8 cellular contexts compared by ENCODE assay signal in the genomic region with DNA sequence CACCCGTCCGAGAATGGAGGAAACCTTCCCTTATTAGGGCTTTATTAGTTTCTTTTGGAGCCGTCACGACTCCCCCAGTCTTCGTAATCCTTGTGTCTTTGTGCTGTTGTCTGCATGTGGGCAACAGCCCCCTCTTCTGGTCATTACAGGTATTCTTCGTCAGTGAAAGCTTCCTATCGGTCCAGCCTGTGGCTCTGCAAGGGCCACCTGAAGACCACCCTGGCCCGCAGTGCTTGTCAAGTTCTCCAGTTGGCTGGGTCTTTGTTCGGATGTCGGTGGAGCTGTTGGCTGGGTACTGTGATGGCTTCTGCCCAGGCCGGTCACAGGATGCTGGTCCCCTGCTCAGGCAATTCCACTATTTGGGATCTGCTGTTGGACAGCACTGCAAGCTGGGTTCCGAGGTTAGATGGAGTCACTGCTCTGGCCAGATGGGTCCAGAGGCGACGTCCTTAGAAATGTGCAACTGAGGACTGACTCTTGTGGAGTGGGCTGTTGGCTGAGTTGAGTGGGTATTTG. TPM values are rescaled to one million over a fixed set of nuclear protein-coding genes. Genes with fewer than 3 reads are reported as not detected.
A peak's percentile ranks its signal among the peaks of the same experiment; 100 is the strongest.
DNase-seq lines count a peak whose midpoint lies in the region; ATAC-seq and TF ChIP-seq lines count a peak whose summit lies in the region.

No MANE protein-coding gene starts in this region.

- H3K4me3 Mint-ChIP-seq in activated B cell treated with CpG ODN at 0.5 μM for 24 hours = no peak overlapping the region
- H3K4me3 Mint-ChIP-seq in stimulated activated memory B cell treated with anti-CD40 and anti-IgM and Interleukin-4, amounts not matched to agents 10 μg/mL and 1 μg/mL and 100 μg/mL, for 72 hours = no peak overlapping the region

- H3K36me3 Mint-ChIP-seq in activated B cell treated with CpG ODN at 0.5 μM for 24 hours (ENCODE audit: low read depth) = peaks cover 65% of the 10 kb centered on the region
- peaks cover 53% of the 10 kb centered on the region for H3K36me3 Mint-ChIP-seq in stimulated activated memory B cell treated with anti-CD40 and anti-IgM and Interleukin-4, amounts not matched to agents 10 μg/mL and 1 μg/mL and 100 μg/mL, for 72 hours

- no peak overlapping the region for H3K4me3 ChIP-seq in GM12865 (ENCODE audit: low read depth, low read length)
- H3K4me3 ChIP-seq in dorsolateral prefrontal cortex = no peak overlapping the region
- no peak overlapping the region for H3K4me3 ChIP-seq in lower leg skin (ENCODE audit: low read depth, poor library complexity, severe bottlenecking)

- ATAC-seq in activated B cell treated with CpG ODN at 0.5 μM for 24 hours (ENCODE audit: low read depth) (peak; percentile 65), GM21360 (IDR thresholded peaks at IDR 0.05; ENCODE audit: unreplicated experiment) (no peak)
- peak; percentile 58 for ATAC-seq in stimulated activated memory B cell treated with anti-CD40 and anti-IgM and Interleukin-4, amounts not matched to agents 10 μg/mL and 1 μg/mL and 100 μg/mL, for 72 hours

- no peaks in the 10 kb centered on the region for H3K27me3 ChIP-seq in dorsolateral prefrontal cortex

- peak; percentile 71 for DNase-seq in GM12865 (ENCODE audit: low read depth)
- peak; percentile 1 for DNase-seq in NCI-H1105 (lab: John Stamatoyannopoulos, UW)
- DNase-seq in activated B cell treated with CpG ODN at 0.5 μM for 24 hours = peak; percentile 19
- peak in 8 of 10 donors; percentile 46 to 70 (median 53) for DNase-seq in dorsolateral prefrontal cortex
- peak; percentile 59 to 67 for DNase-seq in lower leg skin (ENCODE audit: low spot score in 2 of 2)

- H3K9me3 Mint-ChIP-seq in activated B cell treated with CpG ODN at 0.5 μM for 24 hours = peaks cover 9% of the 10 kb centered on the region
- H3K9me3 Mint-ChIP-seq in stimulated activated memory B cell treated with anti-CD40 and anti-IgM and Interleukin-4, amounts not matched to agents 10 μg/mL and 1 μg/mL and 100 μg/mL, for 72 hours = peaks cover 9% of the 10 kb centered on the region

- H3K27ac ChIP-seq in 22Rv1 (no peak overlapping the region), dorsolateral prefrontal cortex (peak overlapping the region in 25 of 59 donors; percentile 4 to 60 (median 46))

- no peak for TF ChIP-seq POLR2A in lower leg skin (IDR thresholded peaks at IDR 0.05)

- POLR2A ChIA-PET in activated B cell treated with CpG ODN at 0.5 μM for 24 hours (lab: Charles Lee) = no interaction called here

- intact Hi-C loops in activated B cell treated with CpG ODN at 0.5 μM for 24 hours (cut with micrococcal nuclease) = loop anchor here (1.0 kb wide), 3 partner anchors 212 to 614 kb away; no protein-coding TSS in a partner anchor
- intact Hi-C loops in dorsolateral prefrontal cortex (cut with DNase I) = loop anchor here (5.0 to 10.0 kb wide), 3 partner anchors 212 to 314 kb away; a partner anchor contains a TSS
- intact Hi-C loops in lower leg skin (cut with DNase I; ENCODE audit: low total_unique reads) = loop anchor here (10.0 kb wide), 1 partner anchor 612 kb away; no protein-coding TSS in a partner anchor

- H3K27ac Mint-ChIP-seq in activated B cell treated with CpG ODN at 0.5 μM for 24 hours = no peak overlapping the region
- no peak overlapping the region for H3K27ac Mint-ChIP-seq in stimulated activated memory B cell treated with anti-CD40 and anti-IgM and Interleukin-4, amounts not matched to agents 10 μg/mL and 1 μg/mL and 100 μg/mL, for 72 hours

- WGBS in lower leg skin, 2 donors = 52 to 60% methylated on average over 13 to 14 of the region's 14 CpGs

- CTCF ChIA-PET in activated B cell treated with CpG ODN at 0.5 μM for 24 hours (lab: Charles Lee) = interaction anchor here (0.8 to 2.5 kb wide), 9 partner anchors 13 to 1560 kb away, joined by 3 to 32 read pairs (median 4); a partner anchor contains a TSS

- no peaks in the 10 kb centered on the region for H3K4me1 Mint-ChIP-seq in activated B cell treated with CpG ODN at 0.5 μM for 24 hours
- no peaks in the 10 kb centered on the region for H3K4me1 Mint-ChIP-seq in stimulated activated memory B cell treated with anti-CD40 and anti-IgM and Interleukin-4, amounts not matched to agents 10 μg/mL and 1 μg/mL and 100 μg/mL, for 72 hours

- no peaks in the 10 kb centered on the region for H3K27me3 Mint-ChIP-seq in activated B cell treated with CpG ODN at 0.5 μM for 24 hours
- H3K27me3 Mint-ChIP-seq in stimulated activated memory B cell treated with anti-CD40 and anti-IgM and Interleukin-4, amounts not matched to agents 10 μg/mL and 1 μg/mL and 100 μg/mL, for 72 hours = no peaks in the 10 kb centered on the region

- TF ChIP-seq CTCF in 22Rv1 (IDR thresholded peaks at IDR 0.05) = peak; percentile 91
- TF ChIP-seq CTCF in GM12865 (IDR thresholded peaks at IDR 0.05; ENCODE audit: insufficient read depth, low read depth, low read length, missing control alignments) = peak; percentile 66
- peak; percentile 18 for TF ChIP-seq CTCF in activated B cell treated with CpG ODN at 0.5 μM for 24 hours (IDR thresholded peaks at IDR 0.05)
- peak; percentile 57 to 90 (median 83) for TF ChIP-seq CTCF in dorsolateral prefrontal cortex (IDR thresholded peaks at IDR 0.05 in 54 of 56, conservative IDR thresholded peaks at IDR 0.05 in 2 of 56; ENCODE audit: low read depth in 1 of 56, partially characterized antibody in 56 of 56)
- TF ChIP-seq CTCF in lower leg skin (IDR thresholded peaks at IDR 0.05) = peak in 1 of 3 donors; percentile 39

RNA-seq across cellular contexts. Expression of gene E2F6, which starts 19.2 kb away (rescaled TPM):
- 11.8 and 12.4 TPM in 2 replicates for total RNA-seq in activated B cell treated with CpG ODN at 0.5 μM for 24 hours
- total RNA-seq in dorsolateral prefrontal cortex = 10 to 100 TPM in 110 of 120 experiments, 1 to 10 TPM in 10; 8.2 to 19.7 (median 12.6) TPM
- 10 to 100 TPM; 10.1 to 18.2 (median 13.4) TPM for total RNA-seq in lower leg skin

Comparison
In these comparisons a context has a peak if more than half of its experiments do, and no peak if none do; other contexts are left out.
1. DNase-seq: peak in every context shown above with its lines; median percentile 71 in GM12865; 63 in lower leg skin; 53 in dorsolateral prefrontal cortex; 19 in activated B cell treated with CpG ODN at 0.5 μM for 24 hours; 1 in NCI-H1105.